In the genomic region with DNA sequence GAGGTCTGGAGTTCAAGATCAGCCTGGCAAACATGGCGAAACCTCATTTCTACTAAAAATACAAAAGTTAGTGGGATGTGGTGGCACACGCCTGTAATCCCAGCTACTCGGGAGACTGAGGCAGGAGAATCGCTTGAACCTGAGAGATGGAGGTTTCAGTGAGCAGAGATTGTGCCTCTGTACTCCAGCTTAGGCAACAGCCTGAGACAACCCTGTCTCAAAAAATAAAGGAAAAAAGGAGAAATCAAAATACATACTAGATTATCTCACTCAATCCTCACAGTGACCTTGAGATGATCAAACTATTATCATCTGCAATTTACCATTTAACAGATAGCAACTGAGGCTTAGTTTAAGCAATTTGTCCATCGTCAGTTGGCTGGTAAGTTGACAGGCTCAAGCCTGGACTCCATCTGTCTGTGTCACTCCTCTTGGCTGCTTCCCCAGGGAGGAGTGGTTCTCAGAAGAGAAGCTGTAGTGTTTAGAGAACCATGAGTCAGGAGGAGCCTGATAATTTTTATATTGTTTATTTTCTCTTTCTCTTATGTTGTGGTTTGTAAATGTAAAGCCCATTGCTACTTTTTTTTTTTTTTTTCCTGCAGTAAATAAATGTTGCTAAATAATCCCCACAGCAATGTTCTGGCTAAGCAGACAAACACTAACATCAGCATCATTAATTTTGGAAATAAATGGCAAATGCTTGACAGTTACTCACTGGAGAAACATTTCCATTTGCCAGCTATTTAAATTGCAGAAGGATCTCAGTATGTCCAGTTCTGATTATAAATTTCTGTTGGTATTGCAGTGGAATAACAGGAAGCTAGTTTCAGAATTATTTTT, we compare ENCODE assay signal across 8 cellular contexts. TPM values are rescaled to one million over a fixed set of nuclear protein-coding genes. Genes with fewer than 3 reads are reported as not detected.
DNase-seq lines count a peak whose midpoint lies in the region; ATAC-seq, FAIRE-seq and TF ChIP-seq lines count a peak whose summit lies in the region.
"Not testable (repeated sequence)": the region's sequence is repeated elsewhere in the genome, so short reads cannot be mapped to it uniquely, and the experiment has no call there.

No MANE protein-coding gene starts in this region.

- H3K9me3 Mint-ChIP-seq in CD14-positive monocyte, result not testable (repeated sequence)

- DNase-seq in CD14-positive monocyte (ENCODE audit: low spot score); trophoblast cell: not testable (repeated sequence)
- DNase-seq in LNCaP clone FGC (ENCODE audit: low read depth), result peak; percentile 62
- DNase-seq in Peyer's patch, result peak in 1 of 3 donors; percentile 60
- peak in 2 of 4 experiments; percentile 29 to 67 for DNase-seq in K562 (ENCODE audit: extremely low read depth in 1 of 4, low spot score in 3 of 4)
- peak; percentile 81 for DNase-seq in fibroblast of peridontal ligament (ENCODE audit: extremely low read depth)
- DNase-seq in kidney tubule cell (ENCODE audit: low spot score), result peak; percentile 57
- peak; percentile 44 for DNase-seq in transverse colon

- not testable (repeated sequence) for H4K20me1 ChIP-seq in K562 (replicated peaks; ENCODE audit: control insufficient read depth, insufficient read depth, low read length)

- not testable (repeated sequence) for H2BK5ac ChIP-seq in trophoblast cell (ENCODE audit: low read depth, low read length, poor library complexity)

- H2BK120ac ChIP-seq in trophoblast cell (ENCODE audit: insufficient read depth, low read length, poor library complexity), result peak overlapping the region; percentile 7

- TF ChIP-seq CTCF in CD14-positive monocyte (IDR thresholded peaks at IDR 0.05); LNCaP clone FGC (IDR thresholded peaks at IDR 0.05; ENCODE audit: control insufficient read depth, extremely low read depth, insufficient read depth); Peyer's patch (IDR thresholded peaks at IDR 0.05); K562 (IDR thresholded peaks at IDR 0.05 in 2 of 3, conservative IDR thresholded peaks at IDR 0.05 in 1 of 3; ENCODE audit: insufficient read depth in 2 of 3, low read depth in 1 of 3, low read length in 3 of 3); transverse colon (IDR thresholded peaks at IDR 0.05): not testable (repeated sequence)

- not testable (repeated sequence) for H3K23ac ChIP-seq in trophoblast cell (ENCODE audit: low read length)

- CTCF ChIA-PET in K562 (lab: Yijun Ruan, JAX; ENCODE audit: low intra/inter-chr PET ratio), result not testable (repeated sequence)

- intact Hi-C loops in CD14-positive monocyte (cut with micrococcal nuclease); transverse colon (cut with DNase I; ENCODE audit: low total_unique reads): not testable (repeated sequence)
- intact Hi-C loops in K562 (cut with micrococcal nuclease), result loop anchor here (10.0 kb wide), 1 partner anchor 62 kb away; no protein-coding TSS in a partner anchor

- not testable (repeated sequence) for H4K91ac ChIP-seq in trophoblast cell (ENCODE audit: low read depth, low read length)

- not testable (repeated sequence) for H3K9ac ChIP-seq in K562 (ENCODE audit: insufficient read depth in 1 of 2, low read depth in 2 of 2, low read length in 2 of 2); trophoblast cell (ENCODE audit: low read length)

- H3K36me3 ChIP-seq in Peyer's patch; trophoblast cell (ENCODE audit: control insufficient read depth in 1 of 2, insufficient read depth in 2 of 2, low read length in 2 of 2); transverse colon: not testable (repeated sequence)
- peaks cover 11% of the 10 kb centered on the region; the same call in 1 of the 3 replicates for H3K36me3 ChIP-seq in K562 (ENCODE audit: control insufficient read depth, insufficient read depth, low read length)

- not testable (repeated sequence) for H3K27me3 Mint-ChIP-seq in CD14-positive monocyte (ENCODE audit: low read depth in 3 of 3)

- H3K4me1 ChIP-seq in Peyer's patch; trophoblast cell (ENCODE audit: control insufficient read depth in 1 of 2, insufficient read depth in 2 of 2, low read length in 2 of 2): not testable (repeated sequence)
- peaks cover 7 to 10% of the 10 kb centered on the region in 2 experiments; a peak in 4 of 5 replicates for H3K4me1 ChIP-seq in K562 (replicated peaks in 1 of 2; ENCODE audit: control insufficient read depth in 2 of 2, insufficient read depth in 2 of 2, low read length in 2 of 2)
- H3K4me1 ChIP-seq in transverse colon, result peaks cover 0 to 17% (median 5%) of the 10 kb centered on the region in 4 donors

- not testable (repeated sequence) for H3K4ac ChIP-seq in trophoblast cell (ENCODE audit: low read depth, low read length)

- not testable (repeated sequence) for H3K27me3 ChIP-seq in Peyer's patch; K562 (ENCODE audit: control insufficient read depth in 2 of 2, insufficient read depth in 2 of 2, low read length in 2 of 2); trophoblast cell (ENCODE audit: insufficient read depth, low read length); transverse colon

- not testable (repeated sequence) for H3K4me3 ChIP-seq in LNCaP clone FGC (ENCODE audit: low read depth, low read length); Peyer's patch; K562; trophoblast cell (ENCODE audit: low read depth, low read length); transverse colon

- POLR2A ChIA-PET in K562 (lab: Yijun Ruan, JAX), result not testable (repeated sequence)

- H4K8ac ChIP-seq in trophoblast cell (ENCODE audit: low read depth, low read length), result not testable (repeated sequence)

- peak overlapping the region in 5 of 7 donors; percentile 5 to 73 (median 28) for H3K27ac Mint-ChIP-seq in CD14-positive monocyte

- not testable (repeated sequence) for H2BK12ac ChIP-seq in trophoblast cell (ENCODE audit: low read length)

- not testable (repeated sequence) for H3K14ac ChIP-seq in trophoblast cell (ENCODE audit: low read length)

- H3K79me2 ChIP-seq in K562 (ENCODE audit: control insufficient read depth, insufficient read depth, low read length); trophoblast cell (ENCODE audit: control insufficient read depth, insufficient read depth, low read length, poor library complexity): not testable (repeated sequence)

- not testable (repeated sequence) for H3K4me1 Mint-ChIP-seq in CD14-positive monocyte

- H3K36me3 Mint-ChIP-seq in CD14-positive monocyte, result peaks cover 17 to 24% of the 10 kb centered on the region in 2 donors

- H4K12ac ChIP-seq in trophoblast cell (ENCODE audit: low read depth, low read length), result not testable (repeated sequence)

- H3K9me3 ChIP-seq in Peyer's patch; K562 (replicated peaks; ENCODE audit: control insufficient read depth, insufficient read depth, low read depth, low read length); trophoblast cell (ENCODE audit: insufficient read depth, low read depth, low read length); transverse colon: not testable (repeated sequence)

- H3K4me3 Mint-ChIP-seq in CD14-positive monocyte, result not testable (repeated sequence)

- in situ Hi-C loops in K562 (cut with MboI), result not testable (repeated sequence)
- in situ Hi-C loops in transverse colon (cut with MboI; ENCODE audit: low pct_ligation_motif_present in 1 of 4, low pct_unique_long_range_greater_than_20kb in 1 of 4, low sequenced_read_pairs in 3 of 4), result loop anchor here in 1 of 4 donors (25.0 kb wide), 1 partner anchor 269 kb away; no protein-coding TSS in a partner anchor

- peak overlapping the region in 3 of 4 donors; percentile 31 to 55 (median 40) for H3K27ac ChIP-seq in Peyer's patch
- H3K27ac ChIP-seq in K562 (ENCODE audit: extremely low read depth, low read depth, low read length); trophoblast cell (ENCODE audit: low read depth, low read length): not testable (repeated sequence)
- peak overlapping the region; percentile 52 to 81 (median 70) for H3K27ac ChIP-seq in transverse colon

- H2AK5ac ChIP-seq in trophoblast cell (ENCODE audit: low read length), result not testable (repeated sequence)

- not testable (repeated sequence) for TF ChIP-seq RAD21 in K562 (CRISPR knock-in tag; conservative IDR thresholded peaks at IDR 0.05 in 1 of 2, IDR thresholded peaks at IDR 0.05 in 1 of 2)

- H3K79me1 ChIP-seq in trophoblast cell (ENCODE audit: low read length), result not testable (repeated sequence)

- H3K9me1 ChIP-seq in K562 (ENCODE audit: control insufficient read depth, insufficient read depth, low read length), result not testable (repeated sequence)

- H3K18ac ChIP-seq in trophoblast cell (ENCODE audit: low read length), result not testable (repeated sequence)

- H2AFZ ChIP-seq in K562 (ENCODE audit: low read depth, low read length); trophoblast cell (ENCODE audit: insufficient read depth, low read length, poor library complexity): not testable (repeated sequence)

- BruUV-seq in K562 (replicated peaks; lab: Mats Ljungman, UMichigan), result not testable (repeated sequence)

- WGBS in K562 (ENCODE audit: insufficient coverage, low coverage, missing lambda C conversion rate), result 50% methylated on average over 5 of the region's 5 CpGs
- no CpG with 5 or more reads among the region's 5 CpGs for WGBS in trophoblast cell (ENCODE audit: extremely low coverage, insufficient coverage, insufficient read length)
- WGBS in transverse colon (ENCODE audit: low coverage in 1 of 2), 2 donors, result 74 to 78% methylated on average over 5 of the region's 5 CpGs

- TF ChIP-seq POLR2A in Peyer's patch (IDR thresholded peaks at IDR 0.05); K562 (conservative IDR thresholded peaks at IDR 0.05); transverse colon (IDR thresholded peaks at IDR 0.05): not testable (repeated sequence)

- FAIRE-seq in K562 (lab: Jason Lieb, UNC), result peak; percentile 84

- H3K4me2 ChIP-seq in K562 (ENCODE audit: insufficient read depth, low read length); trophoblast cell (ENCODE audit: low read length): not testable (repeated sequence)

- peak; percentile 94 for ATAC-seq in K562

- TF ChIP-seq EP300 in K562 (IDR thresholded peaks at IDR 0.05; ENCODE audit: low read length), result peak; percentile 5; the same call in 1 of the 2 replicates
- TF ChIP-seq EP300 in transverse colon (IDR thresholded peaks at IDR 0.05; ENCODE audit: low read depth), result not testable (repeated sequence)

RNA-seq across cellular contexts. Expression of gene TYW1, which starts 46.4 kb away (rescaled TPM):
- 1 to 10 TPM; 6.3 to 7.2 TPM for polyA plus RNA-seq in CD14-positive monocyte
- total RNA-seq in Peyer's patch, result 10 to 100 TPM; 15.1 to 69.3 (median 27.0) TPM
- 85.8 and 132 TPM in 2 replicates for total RNA-seq in K562 (2011; cell fraction: chromatin; rRNA removed; ENCODE audit: low replicate concordance)
- total RNA-seq in K562 (2011; cell fraction: nucleolus; rRNA removed), result 50.4 and 58.6 TPM in 2 replicates
- total RNA-seq in K562 (2011; cell fraction: nucleoplasm; rRNA removed), result 57.9 and 63.4 TPM in 2 replicates
- total RNA-seq in K562 (2014; rRNA removed), result 23.0 and 24.3 TPM in 2 replicates
- 29.8 and 30.7 TPM in 2 replicates for total RNA-seq in K562 (2014; rRNA removed; fragmentation: Illumina TruSeq; extraction: Trizol)
- total RNA-seq in K562 (2015; rRNA removed; fragmentation: Illumina TruSeq; extraction: Trizol), result 29.1 and 32.0 TPM in 2 replicates
- total RNA-seq in K562 (2021), result 24.7 and 25.1 TPM in 2 replicates
- 15.9 and 26.2 TPM in 2 replicates for polyA plus RNA-seq in K562 (2011; rRNA removed)
- polyA plus RNA-seq in K562 (2011; cell fraction: cytosol; rRNA removed), result 11.8 and 12.5 TPM in 2 replicates
- 12.1 and 16.1 TPM in 2 replicates for polyA plus RNA-seq in K562 (2011; cell fraction: nucleus; rRNA removed)
- polyA plus RNA-seq in K562 (2012), result 16.6 and 17.6 TPM in 2 replicates
- 23.8 and 28.2 TPM in 2 replicates for polyA plus RNA-seq in K562 (2014; fragmentation: Illumina TruSeq; extraction: Trizol)
- 10 to 100 TPM; 17.4 to 31.4 TPM for polyA plus RNA-seq in K562 (2014; fragmentation: Nextera tagmentation; extraction: Ambion mirVana)
- 22.4 and 22.6 TPM in 2 replicates for polyA plus RNA-seq in K562 (2014; rRNA removed)
- 49.5 and 68.4 TPM in 2 replicates for polyA minus RNA-seq in K562 (2011; rRNA and poly(A)+ RNA removed)
- 10.9 and 16.6 TPM in 2 replicates for polyA minus RNA-seq in K562 (2011; cell fraction: cytosol; rRNA and poly(A)+ RNA removed)
- polyA minus RNA-seq in K562 (2011; cell fraction: nucleus; rRNA and poly(A)+ RNA removed), result 18.0 and 26.0 TPM in 2 replicates
- 12.5 and 12.6 TPM in 2 replicates for polyA plus RNA-seq in trophoblast cell (2013)
- total RNA-seq in transverse colon, result 10 to 100 TPM; 24.3 to 87.8 (median 27.5) TPM

RNA-seq across cellular contexts. Expression of gene SBDS, which starts 47.6 kb away (rescaled TPM):
- polyA plus RNA-seq in CD14-positive monocyte (10 to 100 TPM; 31.7 to 34.8 TPM), K562 (2011; rRNA removed) (63.3 and 111 TPM in 2 replicates), K562 (2014; fragmentation: Illumina TruSeq; extraction: Trizol) (159 and 174 TPM in 2 replicates), K562 (2014; fragmentation: Nextera tagmentation; extraction: Ambion mirVana) (100 to 1,000 TPM; 105 to 150 TPM), K562 (2014; rRNA removed) (110 and 131 TPM in 2 replicates)
- total RNA-seq in Peyer's patch (100 to 1,000 TPM in 1 of 4 donors, 10 to 100 TPM in 3; 62.3 to 111 (median 70.7) TPM), K562 (2014; rRNA removed) (111 and 114 TPM in 2 replicates), K562 (2014; rRNA removed; fragmentation: Illumina TruSeq; extraction: Trizol) (117 and 131 TPM in 2 replicates), K562 (2015; rRNA removed; fragmentation: Illumina TruSeq; extraction: Trizol) (106 and 119 TPM in 2 replicates), K562 (2021) (109 and 116 TPM in 2 replicates), transverse colon (100 to 1,000 TPM in 2 of 4 donors, 10 to 100 TPM in 2; 32.4 to 123 (median 95.8) TPM)
- total RNA-seq in K562 (2011; cell fraction: chromatin; rRNA removed; ENCODE audit: low replicate concordance), result 11.1 and 27.7 TPM in 2 replicates
- total RNA-seq in K562 (2011; cell fraction: nucleolus; rRNA removed), result 13.4 and 14.0 TPM in 2 replicates
- 20.6 and 22.3 TPM in 2 replicates for total RNA-seq in K562 (2011; cell fraction: nucleoplasm; rRNA removed)
- polyA plus RNA-seq in K562 (2011; cell fraction: cytosol; rRNA removed), result 23.5 and 29.8 TPM in 2 replicates
- polyA plus RNA-seq in K562 (2011; cell fraction: nucleus; rRNA removed), result 14.0 and 15.3 TPM in 2 replicates
- 86.2 and 93.7 TPM in 2 replicates for polyA plus RNA-seq in K562 (2012)
- polyA minus RNA-seq in K562 (2011; rRNA and poly(A)+ RNA removed), result 78.7 and 101 TPM in 2 replicates
- polyA minus RNA-seq in K562 (2011; cell fraction: cytosol; rRNA and poly(A)+ RNA removed), result 55.4 and 57.2 TPM in 2 replicates
- 13.6 and 18.1 TPM in 2 replicates for polyA minus RNA-seq in K562 (2011; cell fraction: nucleus; rRNA and poly(A)+ RNA removed)
- 109 TPM in 2 replicates for polyA plus RNA-seq in trophoblast cell (2013)
